ENCODE assay signal across 1 cellular context in genomic region chr7:101814081-101814995, GRCh38.
TF ChIP-seq lines count a peak whose summit lies in the region.

No MANE protein-coding gene starts in this region.

TF ChIP-seq in GM23338, 12 proteins besides CTCF, POLR2A, EP300 and RAD21:
- TF ChIP-seq, protein P1, sequence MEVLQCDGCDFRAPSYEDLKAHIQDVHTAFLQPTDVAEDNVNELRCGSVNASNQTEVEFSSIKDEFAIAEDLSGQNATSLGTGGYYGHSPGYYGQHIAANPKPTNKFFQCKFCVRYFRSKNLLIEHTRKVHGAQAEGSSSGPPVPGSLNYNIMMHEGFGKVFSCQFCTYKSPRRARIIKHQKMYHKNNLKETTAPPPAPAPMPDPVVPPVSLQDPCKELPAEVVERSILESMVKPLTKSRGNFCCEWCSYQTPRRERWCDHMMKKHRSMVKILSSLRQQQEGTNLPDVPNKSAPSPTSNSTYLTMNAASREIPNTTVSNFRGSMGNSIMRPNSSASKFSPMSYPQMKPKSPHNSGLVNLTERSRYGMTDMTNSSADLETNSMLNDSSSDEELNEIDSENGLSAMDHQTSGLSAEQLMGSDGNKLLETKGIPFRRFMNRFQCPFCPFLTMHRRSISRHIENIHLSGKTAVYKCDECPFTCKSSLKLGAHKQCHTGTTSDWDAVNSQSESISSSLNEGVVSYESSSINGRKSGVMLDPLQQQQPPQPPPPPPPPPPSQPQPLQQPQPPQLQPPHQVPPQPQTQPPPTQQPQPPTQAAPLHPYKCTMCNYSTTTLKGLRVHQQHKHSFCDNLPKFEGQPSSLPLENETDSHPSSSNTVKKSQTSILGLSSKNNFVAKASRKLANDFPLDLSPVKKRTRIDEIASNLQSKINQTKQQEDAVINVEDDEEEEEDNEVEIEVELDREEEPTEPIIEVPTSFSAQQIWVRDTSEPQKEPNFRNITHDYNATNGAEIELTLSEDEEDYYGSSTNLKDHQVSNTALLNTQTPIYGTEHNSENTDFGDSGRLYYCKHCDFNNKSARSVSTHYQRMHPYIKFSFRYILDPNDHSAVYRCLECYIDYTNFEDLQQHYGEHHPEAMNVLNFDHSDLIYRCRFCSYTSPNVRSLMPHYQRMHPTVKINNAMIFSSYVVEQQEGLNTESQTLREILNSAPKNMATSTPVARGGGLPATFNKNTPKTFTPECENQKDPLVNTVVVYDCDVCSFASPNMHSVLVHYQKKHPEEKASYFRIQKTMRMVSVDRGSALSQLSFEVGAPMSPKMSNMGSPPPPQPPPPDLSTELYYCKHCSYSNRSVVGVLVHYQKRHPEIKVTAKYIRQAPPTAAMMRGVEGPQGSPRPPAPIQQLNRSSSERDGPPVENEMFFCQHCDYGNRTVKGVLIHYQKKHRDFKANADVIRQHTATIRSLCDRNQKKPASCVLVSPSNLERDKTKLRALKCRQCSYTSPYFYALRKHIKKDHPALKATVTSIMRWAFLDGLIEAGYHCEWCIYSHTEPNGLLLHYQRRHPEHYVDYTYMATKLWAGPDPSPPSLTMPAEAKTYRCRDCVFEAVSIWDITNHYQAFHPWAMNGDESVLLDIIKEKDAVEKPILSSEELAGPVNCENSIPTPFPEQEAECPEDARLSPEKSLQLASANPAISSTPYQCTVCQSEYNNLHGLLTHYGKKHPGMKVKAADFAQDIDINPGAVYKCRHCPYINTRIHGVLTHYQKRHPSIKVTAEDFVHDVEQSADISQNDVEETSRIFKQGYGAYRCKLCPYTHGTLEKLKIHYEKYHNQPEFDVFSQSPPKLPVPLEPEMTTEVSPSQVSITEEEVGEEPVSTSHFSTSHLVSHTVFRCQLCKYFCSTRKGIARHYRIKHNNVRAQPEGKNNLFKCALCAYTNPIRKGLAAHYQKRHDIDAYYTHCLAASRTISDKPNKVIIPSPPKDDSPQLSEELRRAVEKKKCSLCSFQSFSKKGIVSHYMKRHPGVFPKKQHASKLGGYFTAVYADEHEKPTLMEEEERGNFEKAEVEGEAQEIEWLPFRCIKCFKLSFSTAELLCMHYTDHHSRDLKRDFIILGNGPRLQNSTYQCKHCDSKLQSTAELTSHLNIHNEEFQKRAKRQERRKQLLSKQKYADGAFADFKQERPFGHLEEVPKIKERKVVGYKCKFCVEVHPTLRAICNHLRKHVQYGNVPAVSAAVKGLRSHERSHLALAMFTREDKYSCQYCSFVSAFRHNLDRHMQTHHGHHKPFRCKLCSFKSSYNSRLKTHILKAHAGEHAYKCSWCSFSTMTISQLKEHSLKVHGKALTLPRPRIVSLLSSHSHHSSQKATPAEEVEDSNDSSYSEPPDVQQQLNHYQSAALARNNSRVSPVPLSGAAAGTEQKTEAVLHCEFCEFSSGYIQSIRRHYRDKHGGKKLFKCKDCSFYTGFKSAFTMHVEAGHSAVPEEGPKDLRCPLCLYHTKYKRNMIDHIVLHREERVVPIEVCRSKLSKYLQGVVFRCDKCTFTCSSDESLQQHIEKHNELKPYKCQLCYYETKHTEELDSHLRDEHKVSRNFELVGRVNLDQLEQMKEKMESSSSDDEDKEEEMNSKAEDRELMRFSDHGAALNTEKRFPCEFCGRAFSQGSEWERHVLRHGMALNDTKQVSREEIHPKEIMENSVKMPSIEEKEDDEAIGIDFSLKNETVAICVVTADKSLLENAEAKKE (CRISPR knock-in tag; IDR thresholded peaks at IDR 0.05): no peak
- TF ChIP-seq EZH2phosphoT487 (IDR thresholded peaks at IDR 0.05; ENCODE audit: unreplicated experiment): no peak
- no peak for TF ChIP-seq CREB1 (CRISPR knock-in tag; IDR thresholded peaks at IDR 0.05; ENCODE audit: low read depth)
- no peak for TF ChIP-seq ZNF331 (CRISPR knock-in tag; IDR thresholded peaks at IDR 0.05; ENCODE audit: low read depth)
- no peak for TF ChIP-seq NANOG (IDR thresholded peaks at IDR 0.05; ENCODE audit: borderline replicate concordance)
- TF ChIP-seq, protein P2, sequence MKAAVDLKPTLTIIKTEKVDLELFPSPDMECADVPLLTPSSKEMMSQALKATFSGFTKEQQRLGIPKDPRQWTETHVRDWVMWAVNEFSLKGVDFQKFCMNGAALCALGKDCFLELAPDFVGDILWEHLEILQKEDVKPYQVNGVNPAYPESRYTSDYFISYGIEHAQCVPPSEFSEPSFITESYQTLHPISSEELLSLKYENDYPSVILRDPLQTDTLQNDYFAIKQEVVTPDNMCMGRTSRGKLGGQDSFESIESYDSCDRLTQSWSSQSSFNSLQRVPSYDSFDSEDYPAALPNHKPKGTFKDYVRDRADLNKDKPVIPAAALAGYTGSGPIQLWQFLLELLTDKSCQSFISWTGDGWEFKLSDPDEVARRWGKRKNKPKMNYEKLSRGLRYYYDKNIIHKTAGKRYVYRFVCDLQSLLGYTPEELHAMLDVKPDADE (IDR thresholded peaks at IDR 0.05): no peak
- TF ChIP-seq POLR2AphosphoS5 (IDR thresholded peaks at IDR 0.05; ENCODE audit: low read depth): no peak
